Comparison of ENCODE assay signal across 11 cellular contexts in genomic region chr19:21496876-21497275, GRCh38.
"Had no signal": no experiment of that assay in that cellular context is flagged by ENCODE, and none has a peak within 500 bp of the region (broad histone marks: within the 10 kb centered on the region; RNA-seq: fewer than 3 reads in every experiment).

No MANE protein-coding gene starts in this region.

- H3K4me2 ChIP-seq: GM23338 had no signal

- H3K4me1 ChIP-seq: HAP-1 had no signal

- ATAC-seq: GM23338, HCT116 had no signal

- H2AFZ ChIP-seq: GM23248, GM23338 had no signal

- H3K4me3 Mint-ChIP-seq: GM23338, H9, HFFc6 had no signal

- DNase-seq: GM23248, GOT3, H7, H9, HCEC 1CT, HFFc6 had no signal

- H3K9me3 ChIP-seq: HAP-1 had no signal

- H3K4me3 ChIP-seq: GM23248, GM23338, HAP-1 had no signal

- H3K4me1 Mint-ChIP-seq: GM23338, H9 had no signal

- H3K27ac ChIP-seq: GM23248 had no signal

- H3K9ac ChIP-seq: GM23248 had no signal

- FAIRE-seq: H1, H54 had no signal

- H3K27ac Mint-ChIP-seq: GM23338, H9, HFFc6 had no signal

- H3K36me3 ChIP-seq: HAP-1 had no signal
